ENCODE assay signal across 8 cellular contexts in genomic region chr1:6579374-6580118, GRCh38. TPM values are rescaled to one million over a fixed set of nuclear protein-coding genes. Genes with fewer than 3 reads are reported as not detected.
DNase-seq lines count a peak whose midpoint lies in the region; ATAC-seq and TF ChIP-seq lines count a peak whose summit lies in the region.

ZBTB48 (plus strand) TSS chr1:6579994; CDS start chr1:6580610, 616 bp downstream.

- peak within 1 kb of the TSS; percentile 82 for H3K4me3 ChIP-seq in AG10803 (ENCODE audit: low read length)

- TF ChIP-seq CTCF in AG10803 (conservative IDR thresholded peaks at IDR 0.05; ENCODE audit: low read length), result no peak

- peak; percentile 98 for ATAC-seq in GM19043 (IDR thresholded peaks at IDR 0.05; ENCODE audit: low read depth, unreplicated experiment)
- peak; percentile 89 for ATAC-seq in HG03378 (IDR thresholded peaks at IDR 0.05; ENCODE audit: unreplicated experiment)

- peak; percentile 94 for DNase-seq in AG10803 (ENCODE audit: low read depth)
- peak; percentile 93 for DNase-seq in NCI-H460 (ENCODE audit: extremely low read depth, low read depth)
- DNase-seq in activated CD4-positive, CD25-positive, alpha-beta regulatory T cell treated with anti-CD3 and anti-CD28 coated beads, Interleukin-2, amount 50 U/mL, for 72 hours, result peak; percentile 97
- peak; percentile 90 to 98 for DNase-seq in cerebellar nuclear complex (lab: John Stamatoyannopoulos, UW)
- peak; percentile 99 for DNase-seq in islet precursor cell
- DNase-seq in stimulated activated CD4-positive, alpha-beta T cell treated with anti-CD3 and anti-CD28 coated beads, Interleukin-12 subunit alpha, Interleukin-12 subunit beta, amount 100 ng/mL, for 48 hours (ENCODE audit: low read depth in 2 of 3, low spot score in 1 of 3), result peak; percentile 95 to 97 (median 97)

RNA-seq across cellular contexts. Expression of gene ZBTB48, which starts in this region (rescaled TPM):
- 8.2 and 13.2 TPM in 2 replicates for total RNA-seq in NCI-H460 (2014; rRNA removed; shearing (Covaris generic))
- 47.8 and 62.8 TPM in 2 replicates for polyA plus RNA-seq in NCI-H460 (2014; cell fraction: nucleus; rRNA removed)

Comparison
In these comparisons a context has a peak if more than half of its experiments do, and no peak if none do; other contexts are left out.
1. Peak in every context shown above with its lines: DNase-seq, ATAC-seq and H3K4me3 ChIP-seq.